In the genomic region with DNA sequence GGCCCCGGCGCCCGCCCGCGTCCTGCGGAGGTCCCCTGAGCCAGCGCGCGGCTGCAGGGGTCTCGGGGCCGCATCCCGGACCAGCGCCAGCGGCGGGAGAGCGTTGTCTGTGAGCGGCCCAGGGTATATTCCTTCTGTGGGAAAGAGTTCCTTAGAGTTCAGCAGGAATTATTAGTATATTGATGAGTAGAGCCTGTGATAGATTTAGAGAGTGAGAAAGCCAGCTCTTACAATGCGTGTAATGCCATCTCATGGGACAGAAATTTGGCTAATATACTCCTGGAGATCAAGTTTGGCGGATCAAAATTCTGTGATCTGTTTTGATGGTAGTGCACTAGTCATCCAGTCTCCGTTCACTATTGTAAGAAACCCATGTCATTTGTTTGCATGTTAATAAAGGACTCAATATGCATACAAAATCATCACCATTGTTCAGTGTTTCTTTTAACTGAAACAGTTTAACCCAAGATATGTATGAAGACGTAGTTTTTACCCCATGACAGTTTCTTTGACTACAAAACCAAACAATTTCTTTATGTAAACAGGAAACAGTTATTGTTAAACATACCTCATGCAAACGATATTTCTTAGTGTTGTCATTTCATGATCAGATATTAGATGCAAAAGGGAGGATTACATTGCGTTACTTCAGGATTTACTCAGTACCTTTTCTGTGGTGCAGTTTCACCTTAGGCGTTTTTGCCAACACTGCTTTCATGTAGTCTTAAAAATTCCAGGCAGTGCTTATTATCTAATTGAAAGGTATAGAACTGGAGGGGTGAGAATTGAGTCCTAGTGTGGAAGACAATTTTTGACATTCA, we compare ENCODE assay signal across 8 cellular contexts. TPM values are rescaled to one million over a fixed set of nuclear protein-coding genes. Genes with fewer than 3 reads are reported as not detected.
DNase-seq lines count a peak whose midpoint lies in the region; ATAC-seq and TF ChIP-seq lines count a peak whose summit lies in the region.

No MANE protein-coding gene starts in this region.

- POLR2A ChIA-PET in A673 (lab: Charles Lee; ENCODE audit: low non-redundant PET): no interaction called here
- POLR2A ChIA-PET in OCI-LY7 (lab: Charles Lee): no interaction called here

- no peak for TF ChIP-seq CTCF in A673 (conservative IDR thresholded peaks at IDR 0.05; ENCODE audit: low read depth, low read length)
- no peak for TF ChIP-seq CTCF in GM23338 (conservative IDR thresholded peaks at IDR 0.05; ENCODE audit: low read depth in 2 of 2)
- no peak for TF ChIP-seq CTCF in brain (conservative IDR thresholded peaks at IDR 0.05)
- no peak for TF ChIP-seq CTCF in lung (IDR thresholded peaks at IDR 0.05; ENCODE audit: control extremely low read depth, extremely low read depth)
- TF ChIP-seq CTCF in OCI-LY7 (conservative IDR thresholded peaks at IDR 0.05; ENCODE audit: low read length): no peak

- peak overlapping the region; percentile 60 for H3K4me3 ChIP-seq in A673 (ENCODE audit: low read depth, low read length, poor library complexity, severe bottlenecking)
- peak overlapping the region; percentile 77 for H3K4me3 ChIP-seq in GM23338
- peak overlapping the region; percentile 82 for H3K4me3 ChIP-seq in lung
- H3K4me3 ChIP-seq in OCI-LY7 (ENCODE audit: low read depth, low read length, poor library complexity, severe bottlenecking): no peak overlapping the region

- peaks cover 56% of the 10 kb centered on the region for H3K27me3 ChIP-seq in A673 (replicated peaks; ENCODE audit: insufficient read depth, low read depth, low read length, poor library complexity)
- H3K27me3 ChIP-seq in GM23338 (ENCODE audit: insufficient read depth): peaks cover 42% of the 10 kb centered on the region
- no peaks in the 10 kb centered on the region for H3K27me3 ChIP-seq in lung (ENCODE audit: control insufficient read depth, insufficient read depth)

- DNase-seq in A673 (ENCODE audit: low spot score) (no peak), GM23338 (ENCODE audit: low spot score) (peak; percentile 46), lung (ENCODE audit: low spot score) (no peak), OCI-LY7 (ENCODE audit: low spot score) (no peak), NCI-H2196 (lab: John Stamatoyannopoulos, UW; ENCODE audit: unreplicated experiment) (no peak)

- intact Hi-C loops in A673 (cut with micrococcal nuclease; ENCODE audit: unreplicated experiment): loop anchor here (10.0 kb wide), 1 partner anchor 295 kb away; no protein-coding TSS in a partner anchor
- intact Hi-C loops in OCI-LY7 (cut with micrococcal nuclease; ENCODE audit: unreplicated experiment): loop anchor here (2.0 to 5.0 kb wide), 2 partner anchors 205 to 292 kb away; no protein-coding TSS in a partner anchor

- peak overlapping the region; percentile 74 for H3K4me3 Mint-ChIP-seq in GM23338
- H3K4me3 Mint-ChIP-seq in brain: peak overlapping the region; percentile 82 to 94 (median 85)

- no peaks in the 10 kb centered on the region for H3F3A ChIP-seq in GM23338 (replicated peaks; ENCODE audit: low read depth)

- BruUV-seq in A673 (replicated peaks; lab: Mats Ljungman, UMichigan) (no TSS peak), OCI-LY7 (replicated peaks; lab: Mats Ljungman, UMichigan) (no TSS peak)

- H3K4me1 Mint-ChIP-seq in GM23338: peaks cover 10% of the 10 kb centered on the region
- peaks cover 30% of the 10 kb centered on the region for H3K4me1 Mint-ChIP-seq in brain

- no peaks in the 10 kb centered on the region for H3K79me2 ChIP-seq in GM23338 (replicated peaks; ENCODE audit: insufficient read depth)
- no peaks in the 10 kb centered on the region for H3K79me2 ChIP-seq in OCI-LY7 (ENCODE audit: insufficient read depth, low read depth, low read length)

- no peaks in the 10 kb centered on the region for H3K36me3 Mint-ChIP-seq in GM23338 (ENCODE audit: low read depth)
- H3K36me3 Mint-ChIP-seq in brain: no peaks in the 10 kb centered on the region

- H3K4me1 ChIP-seq in A673 (ENCODE audit: insufficient read depth, low read length, poor library complexity, severe bottlenecking): no peaks in the 10 kb centered on the region
- peaks cover 14% of the 10 kb centered on the region for H3K4me1 ChIP-seq in GM23338 (ENCODE audit: insufficient read depth)
- peaks cover 2 to 3% of the 10 kb centered on the region in 2 donors for H3K4me1 ChIP-seq in lung (ENCODE audit: control insufficient read depth in 2 of 2, insufficient read depth in 2 of 2, low read length in 2 of 2)
- H3K4me1 ChIP-seq in OCI-LY7 (ENCODE audit: insufficient read depth, low read length, poor library complexity, severe bottlenecking): no peaks in the 10 kb centered on the region

- H3K27ac ChIP-seq in A673 (ENCODE audit: low read depth, low read length, poor library complexity, severe bottlenecking): no peak overlapping the region
- H3K27ac ChIP-seq in GM23338 (ENCODE audit: low read depth): no peak overlapping the region
- peak overlapping the region; percentile 48 to 58 for H3K27ac ChIP-seq in lung (ENCODE audit: low read depth in 1 of 2, low read length in 1 of 2)
- no peak overlapping the region for H3K27ac ChIP-seq in OCI-LY7 (ENCODE audit: low read depth, low read length, poor library complexity, severe bottlenecking)

- no peaks in the 10 kb centered on the region; the same call in 2 of the 3 replicates for H3K9me3 Mint-ChIP-seq in GM23338
- H3K9me3 Mint-ChIP-seq in brain: no peaks in the 10 kb centered on the region

- CTCF ChIA-PET in A673 (lab: Charles Lee) (no interaction called here), OCI-LY7 (lab: Charles Lee; ENCODE audit: unreplicated experiment) (no interaction called here)

- H3K36me3 ChIP-seq in A673 (ENCODE audit: insufficient read depth, low read length, poor library complexity, severe bottlenecking) (no peaks in the 10 kb centered on the region), GM23338 (ENCODE audit: insufficient read depth) (no peaks in the 10 kb centered on the region), lung (ENCODE audit: control insufficient read depth in 2 of 2, insufficient read depth in 2 of 2, low read length in 2 of 2) (no peaks in the 10 kb centered on the region), OCI-LY7 (ENCODE audit: insufficient read depth, low read length) (no peaks in the 10 kb centered on the region)

- H3K9me3 ChIP-seq in A673 (ENCODE audit: low read depth, low read length, poor library complexity, severe bottlenecking) (no peaks in the 10 kb centered on the region), lung (ENCODE audit: control insufficient read depth in 2 of 2, insufficient read depth in 1 of 2, low read length in 1 of 2) (no peaks in the 10 kb centered on the region), OCI-LY7 (ENCODE audit: low read length) (no peaks in the 10 kb centered on the region)

- no peaks in the 10 kb centered on the region for H3K9me2 ChIP-seq in GM23338 (ENCODE audit: insufficient read depth)
- H3K9me2 ChIP-seq in OCI-LY7 (ENCODE audit: insufficient read depth, low read length): no peaks in the 10 kb centered on the region

- ATAC-seq in GM23338 (peak; percentile 59), lung (ENCODE audit: insufficient read depth, low FRiP score) (no peak), HG03354 (IDR thresholded peaks at IDR 0.05; ENCODE audit: poor library complexity, severe bottlenecking, unreplicated experiment) (no peak), HG03175 (IDR thresholded peaks at IDR 0.05; ENCODE audit: unreplicated experiment) (no peak)

- H3K27ac Mint-ChIP-seq in GM23338 (no peak overlapping the region), brain (peak overlapping the region in 4 of 5 experiments; percentile 40 to 84 (median 50))

- H3K27me3 Mint-ChIP-seq in GM23338 (ENCODE audit: insufficient read depth, low read depth, poor library complexity): peaks cover 27% of the 10 kb centered on the region
- H3K27me3 Mint-ChIP-seq in brain: no peaks in the 10 kb centered on the region

- H3K4me2 ChIP-seq in GM23338 (peak overlapping the region; percentile 87), OCI-LY7 (ENCODE audit: low read length) (no peak overlapping the region)

- 6 to 9% methylated on average over 18 to 24 of the region's 24 CpGs for WGBS in lung, 2 donors

- H2AFZ ChIP-seq in GM23338 (no peak overlapping the region; the same call in 1 of the 2 replicates), OCI-LY7 (ENCODE audit: low read length) (no peak overlapping the region)

- H4K20me1 ChIP-seq in GM23338 (replicated peaks; ENCODE audit: insufficient read depth) (no peaks in the 10 kb centered on the region), OCI-LY7 (ENCODE audit: insufficient read depth, low read length) (no peaks in the 10 kb centered on the region)

TF ChIP-seq in GM23338, 12 proteins besides CTCF, POLR2A, EP300 and RAD21 (continues in another document):
- TF ChIP-seq EZH2 (IDR thresholded peaks at IDR 0.05; ENCODE audit: low read depth, unreplicated experiment) (no peak), POLR2AphosphoS5 (IDR thresholded peaks at IDR 0.05; ENCODE audit: low read depth) (no peak)

RNA-seq across cellular contexts. Expression of gene TNFRSF19, which starts 9.9 kb away (rescaled TPM):
- total RNA-seq in A673 (2021): 0.06 TPM in 1 of 2 replicates, not detected in the other
- total RNA-seq in GM23338 (2014; rRNA removed; shearing (Covaris generic)): 0.35 and 0.93 TPM in 2 replicates
- polyA plus RNA-seq in GM23338 (2016; fragmentation: Nextera tagmentation; extraction: Ambion mirVana): 0.21 and 0.24 TPM in 2 replicates
- 2.6 TPM for polyA plus RNA-seq in brain (ENCODE audit: insufficient read depth, low read depth, low replicate concordance)
- 10 to 100 TPM; 56.6 to 68.0 TPM for total RNA-seq in lung
- 10 to 100 TPM in 1 of 2 donors, 1 to 10 TPM in 1; 9.5 to 12.8 TPM for polyA plus RNA-seq in lung
- not detected in 2 replicates for total RNA-seq in OCI-LY7 (2014; rRNA removed; shearing (Covaris generic))
- total RNA-seq in OCI-LY7 (2022): not detected in 2 replicates

Comparison
In these comparisons a context has a peak if more than half of its experiments do, and no peak if none do; other contexts are left out.
1. H3K27ac ChIP-seq: peak in lung (2 of 2); none in A673 (single experiment), GM23338 (single experiment) and OCI-LY7 (single experiment).
2. RNA of gene TNFRSF19, which starts 9.9 kb away (total RNA-seq): 56.6 to 68.0 TPM in lung; 0.35 to 0.93 TPM in GM23338, 0.06 TPM in A673 and not detected in OCI-LY7; every median in the first group is over 10 times any median in the second.